ENCODE assay signal across 10 cellular contexts in the genomic region with DNA sequence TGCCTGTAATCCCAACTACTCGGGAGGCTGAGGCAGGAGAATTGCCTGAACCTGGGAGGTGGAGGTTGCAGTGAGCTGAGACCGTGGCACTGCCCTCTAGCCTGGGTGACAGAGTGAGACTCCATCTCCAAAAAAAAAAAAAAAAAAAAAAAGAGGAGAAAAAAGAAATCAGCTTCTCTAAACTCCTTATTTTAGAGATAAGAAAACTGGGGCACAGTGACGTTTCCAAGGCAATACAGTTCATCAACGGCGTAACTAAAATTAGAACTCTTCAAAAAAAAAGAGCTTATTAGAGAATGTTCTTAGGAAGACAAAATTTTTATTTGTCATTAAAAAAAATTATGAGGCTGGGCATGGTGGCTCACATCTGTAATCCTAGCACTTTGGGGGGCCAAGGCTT. TPM values are rescaled to one million over a fixed set of nuclear protein-coding genes. Genes with fewer than 3 reads are reported as not detected.
"Had no signal": no experiment of that assay in that cellular context is flagged by ENCODE, and none has a peak within 500 bp of the region (broad histone marks: within the 10 kb centered on the region; RNA-seq: fewer than 3 reads in every experiment).

No MANE protein-coding gene starts in this region.

RNA-seq across cellular contexts. Expression of gene NKAIN1, which starts 22.7 kb away (rescaled TPM):
- total RNA-seq: activated B cell treated with CpG ODN at 0.5 μM for 24 hours; activated CD4-positive, alpha-beta memory T cell treated with anti-CD3 and anti-CD28 coated beads for 36 hours; activated CD4-positive, alpha-beta memory T cell treated with anti-CD3 and anti-CD28 coated beads, Interleukin-2, amount 10 ng/mL, durations not matched to agents 7 days and 5 days; activated CD4-positive, alpha-beta T cell treated with anti-CD3 and anti-CD28 coated beads for 36 hours; activated CD4-positive, alpha-beta T cell treated with anti-CD3 and anti-CD28 coated beads, Interleukin-2, amount 10 ng/mL, durations not matched to agents 24 days and 14 days; activated CD8-positive, alpha-beta memory T cell treated with anti-CD3 and anti-CD28 coated beads for 36 hours; activated CD8-positive, alpha-beta T cell treated with anti-CD3 and anti-CD28 coated beads for 36 hours; T-helper 1 cell treated with Interleukin-12 subunit alpha and Interleukin-12 subunit beta and Interleukin-4 antibody, amounts not matched to agents 30 ng/mL and 1 ng/mL, for 36 hours; T-helper 17 cell; T-helper 2 cell treated with Interferon-gamma antibody and Interleukin-4, amounts not matched to agents 100 ng/mL and 5 ng/mL, for 36 hours had no signal
